Comparison of ENCODE assay signal across 8 cellular contexts in the genomic region with DNA sequence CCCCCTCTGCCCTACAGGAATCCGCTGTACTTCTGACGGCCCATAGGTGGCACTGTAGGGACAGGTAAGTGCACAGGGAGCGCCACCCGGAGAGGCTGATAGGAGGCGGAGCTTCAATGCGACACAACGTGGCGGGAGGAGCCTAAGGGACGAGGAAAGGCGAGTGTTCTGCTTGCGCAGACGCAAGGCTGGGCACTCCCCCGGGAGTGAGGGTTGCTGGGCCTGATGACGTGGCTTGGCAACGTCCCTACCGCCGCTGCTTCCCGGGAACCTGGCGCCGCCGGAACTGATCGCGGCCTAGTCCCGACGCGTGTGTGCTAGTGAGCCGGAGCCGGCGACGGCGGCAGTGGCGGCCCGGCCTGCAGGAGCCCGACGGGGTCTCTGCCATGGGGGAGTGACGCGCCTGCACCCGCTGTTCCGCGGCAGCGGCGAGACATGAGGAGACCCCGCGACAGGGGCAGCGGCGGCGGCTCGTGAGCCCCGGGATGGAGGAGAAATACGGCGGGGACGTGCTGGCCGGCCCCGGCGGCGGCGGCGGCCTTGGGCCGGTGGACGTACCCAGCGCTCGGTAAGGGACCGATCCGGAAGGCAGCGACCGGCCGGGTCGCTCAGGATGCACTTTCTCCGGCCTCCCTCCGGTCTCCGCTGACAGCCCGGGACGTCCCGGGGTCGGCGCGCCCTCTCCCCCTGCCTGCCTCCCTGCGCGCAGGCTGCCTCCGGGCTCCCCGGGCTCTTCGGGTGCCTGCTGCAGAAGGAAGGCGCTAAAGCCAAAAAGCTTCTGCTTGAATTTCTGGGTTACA. TPM values are rescaled to one million over a fixed set of nuclear protein-coding genes. Genes with fewer than 3 reads are reported as not detected.
DNase-seq lines count a peak whose midpoint lies in the region; TF ChIP-seq lines count a peak whose summit lies in the region.

A gene (plus strand): TSS at position 244 of the 800 bp plus-strand sequence. CDS start 242 bp downstream, at position 486.

- TF ChIP-seq CTCF in neural crest cell (conservative IDR thresholded peaks at IDR 0.05), result peak; percentile 93

- no peaks in the 10 kb centered on the region for H3K9me3 Mint-ChIP-seq in neural crest cell

- peak within 1 kb of the TSS; percentile 88 for H3K27ac Mint-ChIP-seq in neural crest cell (ENCODE audit: unreplicated experiment)

- in situ Hi-C loops in G401 (cut with HindIII; ENCODE audit: low sequenced_read_pairs), result no loop called here

- DNase-seq in G401 (ENCODE audit: low spot score), result peak; percentile 100
- DNase-seq in H7, result peak; percentile 93
- peak; percentile 99 for DNase-seq in M059J (ENCODE audit: low read depth)
- peak; percentile 96 for DNase-seq in SHP77 treated with DMSO at 0.1 percent for 48 hours (lab: John Stamatoyannopoulos, UW)
- peak; percentile 82 for DNase-seq in activated gamma-delta T cell (lab: John Stamatoyannopoulos, UW)
- peak; percentile 100 for DNase-seq in fibroblast of the conjunctiva (ENCODE audit: low read depth)
- DNase-seq in neural crest cell (ENCODE audit: low read depth, low spot score), result peak; percentile 97
- peak; percentile 98 for DNase-seq in stromal cell of bone marrow (ENCODE audit: low read depth)

- H3K27me3 ChIP-seq in H7 (ENCODE audit: control insufficient read depth, insufficient read depth, low read length), result no peaks in the 10 kb centered on the region

- peak within 1 kb of the TSS; percentile 89 for H3K4me3 ChIP-seq in H7 (ENCODE audit: insufficient read depth, low read depth, low read length)

- no peaks in the 10 kb centered on the region for H3K36me3 ChIP-seq in H7 (replicated peaks; ENCODE audit: control insufficient read depth, insufficient read depth, low read length)

- H3K36me3 Mint-ChIP-seq in neural crest cell (ENCODE audit: low read depth), result peaks cover 2% of the 10 kb centered on the region

- H3K4me3 Mint-ChIP-seq in neural crest cell, result peak within 1 kb of the TSS; percentile 96

- peaks cover 25% of the 10 kb centered on the region for H3K4me1 Mint-ChIP-seq in neural crest cell

- H3K27me3 Mint-ChIP-seq in neural crest cell (ENCODE audit: low read depth), result no peaks in the 10 kb centered on the region

RNA-seq across cellular contexts. Expression of the gene that starts here (rescaled TPM):
- total RNA-seq in G401 (2014; rRNA removed; shearing (Covaris generic)), result 35.1 and 58.0 TPM in 2 replicates
- 52.5 and 67.2 TPM in 2 replicates for total RNA-seq in H7 (2014; rRNA removed; shearing (Covaris generic))
- total RNA-seq in M059J (2014; rRNA removed; shearing (Covaris generic)), result 55.8 and 85.6 TPM in 2 replicates
- total RNA-seq in neural crest cell, result 37.3 and 43.9 TPM in 2 replicates

Comparison
In these comparisons a context has a peak if more than half of its experiments do, and no peak if none do; other contexts are left out.
1. Peak in every context shown above with its lines: DNase-seq and H3K4me3 ChIP-seq.